Comparison of ENCODE assay signal across 1 cellular context in the genomic region with DNA sequence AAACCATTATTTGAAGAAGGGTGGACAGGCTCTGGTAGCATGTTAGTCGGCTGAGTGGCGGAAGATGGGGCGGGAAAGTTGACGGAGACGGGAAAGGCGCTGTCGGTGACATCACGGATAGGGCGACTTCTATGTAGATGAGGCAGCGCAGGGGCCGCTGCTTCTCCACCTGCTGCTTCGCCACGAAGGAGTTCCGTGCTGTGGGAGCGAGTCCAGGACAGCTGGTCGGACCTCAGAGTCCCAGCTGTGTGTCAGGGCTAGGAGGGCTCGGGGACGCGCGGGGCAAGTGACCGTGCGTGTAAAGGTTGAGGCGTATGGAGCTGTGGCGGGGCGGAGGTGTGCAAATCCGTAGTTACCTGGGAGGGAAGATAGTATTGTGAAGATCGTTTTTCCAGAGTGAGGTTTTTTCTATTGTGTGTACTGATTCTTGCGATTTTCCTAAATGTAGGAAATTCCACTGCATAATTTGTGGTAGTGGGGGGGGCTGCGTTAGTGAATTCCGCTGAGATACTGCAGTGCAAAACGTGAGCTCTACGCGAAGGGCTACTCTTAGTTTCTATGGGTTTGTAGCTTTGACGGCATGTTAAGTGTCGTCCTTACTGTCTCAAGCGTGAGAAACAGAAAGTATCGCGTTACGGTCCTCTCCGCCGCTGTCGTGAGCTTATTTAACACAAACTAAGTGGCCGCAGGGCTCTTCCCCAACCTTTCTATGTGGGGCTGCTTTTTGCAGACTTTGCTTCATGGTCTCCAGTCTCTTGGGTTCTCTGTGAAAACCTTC.
TF ChIP-seq lines count a peak whose summit lies in the region.

No MANE protein-coding gene starts in this region.

TF ChIP-seq in WTC11, 78 proteins besides CTCF, POLR2A, EP300 and RAD21 (continued from another document and continues in another):
- TF ChIP-seq ATF3 (CRISPR knock-in tag; conservative IDR thresholded peaks at IDR 0.05) (peak; percentile 91), ERG (CRISPR knock-in tag; IDR thresholded peaks at IDR 0.05) (peak; percentile 100), NR2C2 (CRISPR knock-in tag; IDR thresholded peaks at IDR 0.05) (peak; percentile 74), ATF1 (CRISPR knock-in tag; IDR thresholded peaks at IDR 0.05) (peak; percentile 95), CBFB (CRISPR knock-in tag; IDR thresholded peaks at IDR 0.05; ENCODE audit: low read depth) (peak; percentile 96), TEAD1 (CRISPR knock-in tag; IDR thresholded peaks at IDR 0.05) (peak; percentile 98), RELA (CRISPR knock-in tag; IDR thresholded peaks at IDR 0.05; ENCODE audit: borderline replicate concordance) (peak; percentile 76; the same call in 1 of the 2 replicates), ESRRA (CRISPR knock-in tag; IDR thresholded peaks at IDR 0.05; ENCODE audit: borderline replicate concordance) (peak; percentile 88; the same call in 1 of the 2 replicates), MLX (CRISPR knock-in tag; IDR thresholded peaks at IDR 0.05) (peak; percentile 96; the same call in 1 of the 2 replicates), CREB1 (CRISPR knock-in tag; IDR thresholded peaks at IDR 0.05) (peak; percentile 97), NR1H2 (CRISPR knock-in tag; IDR thresholded peaks at IDR 0.05) (0 out of 2 replicates have a peak, but pooled peaks have one; percentile 59), GTF2I (CRISPR knock-in tag; conservative IDR thresholded peaks at IDR 0.05) (peak; percentile 95), GRHL2 (CRISPR knock-in tag; IDR thresholded peaks at IDR 0.05; ENCODE audit: insufficient replicate concordance, severe bottlenecking) (no peak), FOXK1 (CRISPR knock-in tag; IDR thresholded peaks at IDR 0.05) (peak; percentile 89), NFYB (CRISPR knock-in tag; conservative IDR thresholded peaks at IDR 0.05; ENCODE audit: low read depth) (peak; percentile 56), ZNF263 (CRISPR knock-in tag; IDR thresholded peaks at IDR 0.05; ENCODE audit: low read depth) (peak; percentile 59; the same call in 1 of the 2 replicates), TCF7 (CRISPR knock-in tag; IDR thresholded peaks at IDR 0.05; ENCODE audit: low read depth) (peak; percentile 74; the same call in 1 of the 2 replicates), FOXP4 (CRISPR knock-in tag; IDR thresholded peaks at IDR 0.05) (no peak; the same call in 1 of the 2 replicates), CREM (CRISPR knock-in tag; IDR thresholded peaks at IDR 0.05) (peak; percentile 72), ZBTB21 (CRISPR knock-in tag; IDR thresholded peaks at IDR 0.05; ENCODE audit: borderline replicate concordance) (peak; percentile 93), ZNF121 (CRISPR knock-in tag; IDR thresholded peaks at IDR 0.05) (0 out of 2 replicates have a peak, but pooled peaks have one; percentile 8), FOXP1 (CRISPR knock-in tag; IDR thresholded peaks at IDR 0.05; ENCODE audit: borderline replicate concordance) (peak; percentile 87), HMGA2 (CRISPR knock-in tag; IDR thresholded peaks at IDR 0.05) (no peak), TEAD4 (CRISPR knock-in tag; IDR thresholded peaks at IDR 0.05) (peak; percentile 88), NFE2L1 (CRISPR knock-in tag; IDR thresholded peaks at IDR 0.05) (peak; percentile 94), ZNF232 (CRISPR knock-in tag; IDR thresholded peaks at IDR 0.05) (peak; percentile 95; the same call in 1 of the 2 replicates), ZSCAN18 (CRISPR knock-in tag; IDR thresholded peaks at IDR 0.05) (peak; percentile 95), NFATC4 (CRISPR knock-in tag; IDR thresholded peaks at IDR 0.05) (peak; percentile 100), MXD4 (CRISPR knock-in tag; IDR thresholded peaks at IDR 0.05; ENCODE audit: borderline replicate concordance) (peak; percentile 96), ZNF138 (CRISPR knock-in tag; conservative IDR thresholded peaks at IDR 0.05) (peak; percentile 97), ZNF423 (CRISPR knock-in tag; IDR thresholded peaks at IDR 0.05) (peak; percentile 76)
- TF ChIP-seq, protein P1, sequence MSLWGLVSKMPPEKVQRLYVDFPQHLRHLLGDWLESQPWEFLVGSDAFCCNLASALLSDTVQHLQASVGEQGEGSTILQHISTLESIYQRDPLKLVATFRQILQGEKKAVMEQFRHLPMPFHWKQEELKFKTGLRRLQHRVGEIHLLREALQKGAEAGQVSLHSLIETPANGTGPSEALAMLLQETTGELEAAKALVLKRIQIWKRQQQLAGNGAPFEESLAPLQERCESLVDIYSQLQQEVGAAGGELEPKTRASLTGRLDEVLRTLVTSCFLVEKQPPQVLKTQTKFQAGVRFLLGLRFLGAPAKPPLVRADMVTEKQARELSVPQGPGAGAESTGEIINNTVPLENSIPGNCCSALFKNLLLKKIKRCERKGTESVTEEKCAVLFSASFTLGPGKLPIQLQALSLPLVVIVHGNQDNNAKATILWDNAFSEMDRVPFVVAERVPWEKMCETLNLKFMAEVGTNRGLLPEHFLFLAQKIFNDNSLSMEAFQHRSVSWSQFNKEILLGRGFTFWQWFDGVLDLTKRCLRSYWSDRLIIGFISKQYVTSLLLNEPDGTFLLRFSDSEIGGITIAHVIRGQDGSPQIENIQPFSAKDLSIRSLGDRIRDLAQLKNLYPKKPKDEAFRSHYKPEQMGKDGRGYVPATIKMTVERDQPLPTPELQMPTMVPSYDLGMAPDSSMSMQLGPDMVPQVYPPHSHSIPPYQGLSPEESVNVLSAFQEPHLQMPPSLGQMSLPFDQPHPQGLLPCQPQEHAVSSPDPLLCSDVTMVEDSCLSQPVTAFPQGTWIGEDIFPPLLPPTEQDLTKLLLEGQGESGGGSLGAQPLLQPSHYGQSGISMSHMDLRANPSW (CRISPR knock-in tag; conservative IDR thresholded peaks at IDR 0.05; ENCODE audit: low read depth): peak; percentile 95; the same call in 1 of the 2 replicates
- TF ChIP-seq, protein P2, sequence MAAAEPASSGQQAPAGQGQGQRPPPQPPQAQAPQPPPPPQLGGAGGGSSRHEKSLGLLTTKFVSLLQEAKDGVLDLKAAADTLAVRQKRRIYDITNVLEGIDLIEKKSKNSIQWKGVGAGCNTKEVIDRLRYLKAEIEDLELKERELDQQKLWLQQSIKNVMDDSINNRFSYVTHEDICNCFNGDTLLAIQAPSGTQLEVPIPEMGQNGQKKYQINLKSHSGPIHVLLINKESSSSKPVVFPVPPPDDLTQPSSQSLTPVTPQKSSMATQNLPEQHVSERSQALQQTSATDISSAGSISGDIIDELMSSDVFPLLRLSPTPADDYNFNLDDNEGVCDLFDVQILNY (CRISPR knock-in tag; IDR thresholded peaks at IDR 0.05): no peak; the same call in 1 of the 2 replicates
- TF ChIP-seq, protein P3, sequence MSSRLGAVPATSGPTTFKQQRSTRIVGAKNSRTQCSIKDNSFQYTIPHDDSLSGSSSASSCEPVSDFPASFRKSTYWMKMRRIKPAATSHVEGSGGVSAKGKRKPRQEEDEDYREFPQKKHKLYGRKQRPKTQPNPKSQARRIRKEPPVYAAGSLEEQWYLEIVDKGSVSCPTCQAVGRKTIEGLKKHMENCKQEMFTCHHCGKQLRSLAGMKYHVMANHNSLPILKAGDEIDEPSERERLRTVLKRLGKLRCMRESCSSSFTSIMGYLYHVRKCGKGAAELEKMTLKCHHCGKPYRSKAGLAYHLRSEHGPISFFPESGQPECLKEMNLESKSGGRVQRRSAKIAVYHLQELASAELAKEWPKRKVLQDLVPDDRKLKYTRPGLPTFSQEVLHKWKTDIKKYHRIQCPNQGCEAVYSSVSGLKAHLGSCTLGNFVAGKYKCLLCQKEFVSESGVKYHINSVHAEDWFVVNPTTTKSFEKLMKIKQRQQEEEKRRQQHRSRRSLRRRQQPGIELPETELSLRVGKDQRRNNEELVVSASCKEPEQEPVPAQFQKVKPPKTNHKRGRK (CRISPR knock-in tag; IDR thresholded peaks at IDR 0.05; ENCODE audit: borderline replicate concordance): peak; percentile 95
- TF ChIP-seq, protein P4, sequence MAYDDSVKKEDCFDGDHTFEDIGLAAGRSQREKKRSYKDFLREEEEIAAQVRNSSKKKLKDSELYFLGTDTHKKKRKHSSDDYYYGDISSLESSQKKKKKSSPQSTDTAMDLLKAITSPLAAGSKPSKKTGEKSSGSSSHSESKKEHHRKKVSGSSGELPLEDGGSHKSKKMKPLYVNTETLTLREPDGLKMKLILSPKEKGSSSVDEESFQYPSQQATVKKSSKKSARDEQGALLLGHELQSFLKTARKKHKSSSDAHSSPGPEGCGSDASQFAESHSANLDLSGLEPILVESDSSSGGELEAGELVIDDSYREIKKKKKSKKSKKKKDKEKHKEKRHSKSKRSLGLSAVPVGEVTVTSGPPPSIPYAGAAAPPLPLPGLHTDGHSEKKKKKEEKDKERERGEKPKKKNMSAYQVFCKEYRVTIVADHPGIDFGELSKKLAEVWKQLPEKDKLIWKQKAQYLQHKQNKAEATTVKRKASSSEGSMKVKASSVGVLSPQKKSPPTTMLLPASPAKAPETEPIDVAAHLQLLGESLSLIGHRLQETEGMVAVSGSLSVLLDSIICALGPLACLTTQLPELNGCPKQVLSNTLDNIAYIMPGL (CRISPR knock-in tag; IDR thresholded peaks at IDR 0.05): peak; percentile 69; the same call in 1 of the 2 replicates
- TF ChIP-seq, protein P5, sequence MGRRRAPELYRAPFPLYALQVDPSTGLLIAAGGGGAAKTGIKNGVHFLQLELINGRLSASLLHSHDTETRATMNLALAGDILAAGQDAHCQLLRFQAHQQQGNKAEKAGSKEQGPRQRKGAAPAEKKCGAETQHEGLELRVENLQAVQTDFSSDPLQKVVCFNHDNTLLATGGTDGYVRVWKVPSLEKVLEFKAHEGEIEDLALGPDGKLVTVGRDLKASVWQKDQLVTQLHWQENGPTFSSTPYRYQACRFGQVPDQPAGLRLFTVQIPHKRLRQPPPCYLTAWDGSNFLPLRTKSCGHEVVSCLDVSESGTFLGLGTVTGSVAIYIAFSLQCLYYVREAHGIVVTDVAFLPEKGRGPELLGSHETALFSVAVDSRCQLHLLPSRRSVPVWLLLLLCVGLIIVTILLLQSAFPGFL (CRISPR knock-in tag; IDR thresholded peaks at IDR 0.05; ENCODE audit: borderline replicate concordance): peak; percentile 90; the same call in 1 of the 2 replicates
- TF ChIP-seq, protein P6, sequence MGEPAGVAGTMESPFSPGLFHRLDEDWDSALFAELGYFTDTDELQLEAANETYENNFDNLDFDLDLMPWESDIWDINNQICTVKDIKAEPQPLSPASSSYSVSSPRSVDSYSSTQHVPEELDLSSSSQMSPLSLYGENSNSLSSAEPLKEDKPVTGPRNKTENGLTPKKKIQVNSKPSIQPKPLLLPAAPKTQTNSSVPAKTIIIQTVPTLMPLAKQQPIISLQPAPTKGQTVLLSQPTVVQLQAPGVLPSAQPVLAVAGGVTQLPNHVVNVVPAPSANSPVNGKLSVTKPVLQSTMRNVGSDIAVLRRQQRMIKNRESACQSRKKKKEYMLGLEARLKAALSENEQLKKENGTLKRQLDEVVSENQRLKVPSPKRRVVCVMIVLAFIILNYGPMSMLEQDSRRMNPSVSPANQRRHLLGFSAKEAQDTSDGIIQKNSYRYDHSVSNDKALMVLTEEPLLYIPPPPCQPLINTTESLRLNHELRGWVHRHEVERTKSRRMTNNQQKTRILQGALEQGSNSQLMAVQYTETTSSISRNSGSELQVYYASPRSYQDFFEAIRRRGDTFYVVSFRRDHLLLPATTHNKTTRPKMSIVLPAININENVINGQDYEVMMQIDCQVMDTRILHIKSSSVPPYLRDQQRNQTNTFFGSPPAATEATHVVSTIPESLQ (CRISPR knock-in tag; IDR thresholded peaks at IDR 0.05): no peak
